14 cellular contexts compared by ENCODE assay signal in the genomic region with DNA sequence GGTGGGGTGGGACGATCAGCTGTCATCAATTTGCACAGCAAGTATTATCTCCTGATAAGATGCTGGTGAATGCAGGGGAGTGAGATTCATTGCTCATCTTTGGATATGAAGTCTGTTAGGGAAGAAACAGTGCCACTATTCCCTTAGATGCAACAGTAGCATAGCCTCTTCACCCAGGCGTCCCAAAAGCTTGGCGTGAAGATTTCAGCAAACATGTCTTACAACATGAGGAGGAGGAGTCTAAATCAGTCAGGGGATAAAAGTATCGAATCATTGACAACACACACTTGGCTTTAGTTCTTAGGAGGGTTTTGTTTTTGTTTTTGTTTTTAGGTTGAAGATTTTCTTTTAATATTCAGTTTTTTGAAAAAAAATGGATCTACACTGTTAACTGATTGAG. TPM values are rescaled to one million over a fixed set of nuclear protein-coding genes. Genes with fewer than 3 reads are reported as not detected.
DNase-seq lines count a peak whose midpoint lies in the region; ATAC-seq and TF ChIP-seq lines count a peak whose summit lies in the region.
"Had no signal": no experiment of that assay in that cellular context is flagged by ENCODE, and none has a peak within 500 bp of the region (broad histone marks: within the 10 kb centered on the region; RNA-seq: fewer than 3 reads in every experiment).

No MANE protein-coding gene starts in this region.

- H3K4me3 Mint-ChIP-seq in natural killer cell: no peak overlapping the region
- H3K4me3 Mint-ChIP-seq in natural killer cell treated with Interleukin-12 subunit alpha and Interleukin-12 subunit beta and Interleukin-15 and Interleukin-18, amount 100 ng/mL, for 72 hours: no peak overlapping the region
- no peak overlapping the region for H3K4me3 Mint-ChIP-seq in central memory CD8-positive, alpha-beta T cell
- H3K4me3 Mint-ChIP-seq in CD4-positive, alpha-beta T cell: no peak overlapping the region
- H3K4me3 Mint-ChIP-seq: B cell; CD4-positive, CD25-positive, alpha-beta regulatory T cell; H9 had no signal

- no peaks in the 10 kb centered on the region for H3K36me3 Mint-ChIP-seq in natural killer cell
- H3K36me3 Mint-ChIP-seq in natural killer cell treated with Interleukin-12 subunit alpha and Interleukin-12 subunit beta and Interleukin-15 and Interleukin-18, amount 100 ng/mL, for 72 hours: peaks cover 5% of the 10 kb centered on the region
- H3K36me3 Mint-ChIP-seq in central memory CD8-positive, alpha-beta T cell (ENCODE audit: insufficient read depth): peaks cover 16% of the 10 kb centered on the region
- peaks cover 48% of the 10 kb centered on the region for H3K36me3 Mint-ChIP-seq in CD4-positive, alpha-beta T cell (ENCODE audit: low read depth)

- no peak for ATAC-seq in natural killer cell
- no peak for ATAC-seq in natural killer cell treated with Interleukin-12 subunit alpha and Interleukin-12 subunit beta and Interleukin-15 and Interleukin-18, amount 100 ng/mL, for 72 hours
- no peak for ATAC-seq in central memory CD8-positive, alpha-beta T cell (replicated peaks; ENCODE audit: extremely low read depth, poor library complexity, severe bottlenecking)
- peak; percentile 63 for ATAC-seq in left lobe of liver
- ATAC-seq in left cardiac atrium: no peak
- no peak for ATAC-seq in CD4-positive, alpha-beta T cell (ENCODE audit: poor library complexity)

- CTCF ChIA-PET in CD4-positive, alpha-beta T cell (lab: Charles Lee): no interaction called here

- H3K27ac ChIP-seq in neutrophil (peak overlapping the region; percentile 62), esophagus squamous epithelium (no peak overlapping the region)
- H3K27ac ChIP-seq in CD4-positive, alpha-beta T cell (ENCODE audit: low read depth, low read length): no peak overlapping the region
- H3K27ac ChIP-seq: BLaER1 treated with 17β-estradiol and CSF1 and Interleukin-3, amounts not matched to agents 10 nM and 100 nM had no signal

- no peak for TF ChIP-seq CTCF in natural killer cell (IDR thresholded peaks at IDR 0.05)
- TF ChIP-seq CTCF in neutrophil (IDR thresholded peaks at IDR 0.05): no peak
- TF ChIP-seq CTCF in esophagus squamous epithelium (IDR thresholded peaks at IDR 0.05): no peak
- no peak for TF ChIP-seq CTCF in CD4-positive, alpha-beta T cell (IDR thresholded peaks at IDR 0.05)

- H3K4me1 Mint-ChIP-seq in natural killer cell: peaks cover 58 to 62% of the 10 kb centered on the region in 2 donors
- H3K4me1 Mint-ChIP-seq in natural killer cell treated with Interleukin-12 subunit alpha and Interleukin-12 subunit beta and Interleukin-15 and Interleukin-18, amount 100 ng/mL, for 72 hours (ENCODE audit: low read depth in 2 of 2): peaks cover 29 to 30% of the 10 kb centered on the region in 2 donors
- peaks cover 46% of the 10 kb centered on the region for H3K4me1 Mint-ChIP-seq in central memory CD8-positive, alpha-beta T cell
- peaks cover 23% of the 10 kb centered on the region for H3K4me1 Mint-ChIP-seq in CD4-positive, alpha-beta T cell (ENCODE audit: low read depth)
- H3K4me1 Mint-ChIP-seq: H9 had no signal

- H3K9me3 ChIP-seq in neutrophil: no peaks in the 10 kb centered on the region
- no peaks in the 10 kb centered on the region for H3K9me3 ChIP-seq in esophagus squamous epithelium
- no peaks in the 10 kb centered on the region for H3K9me3 ChIP-seq in CD4-positive, alpha-beta T cell (ENCODE audit: control insufficient read depth, low read length)
- H3K9me3 ChIP-seq: BLaER1 treated with 17β-estradiol and CSF1 and Interleukin-3, amounts not matched to agents 10 nM and 100 nM had no signal

- no peaks in the 10 kb centered on the region for H3K9me3 Mint-ChIP-seq in natural killer cell
- H3K9me3 Mint-ChIP-seq in natural killer cell treated with Interleukin-12 subunit alpha and Interleukin-12 subunit beta and Interleukin-15 and Interleukin-18, amount 100 ng/mL, for 72 hours: no peaks in the 10 kb centered on the region
- H3K9me3 Mint-ChIP-seq in central memory CD8-positive, alpha-beta T cell: no peaks in the 10 kb centered on the region
- no peaks in the 10 kb centered on the region for H3K9me3 Mint-ChIP-seq in CD4-positive, alpha-beta T cell
- H3K9me3 Mint-ChIP-seq: CD4-positive, CD25-positive, alpha-beta regulatory T cell; H9 had no signal

- H3K27ac Mint-ChIP-seq in natural killer cell: peak overlapping the region; percentile 5 to 21
- H3K27ac Mint-ChIP-seq in natural killer cell treated with Interleukin-12 subunit alpha and Interleukin-12 subunit beta and Interleukin-15 and Interleukin-18, amount 100 ng/mL, for 72 hours: no peak overlapping the region
- peak overlapping the region; percentile 14 for H3K27ac Mint-ChIP-seq in central memory CD8-positive, alpha-beta T cell (ENCODE audit: low read depth)
- no peak overlapping the region for H3K27ac Mint-ChIP-seq in CD4-positive, alpha-beta T cell
- H3K27ac Mint-ChIP-seq: B cell; CD4-positive, CD25-positive, alpha-beta regulatory T cell; H9 had no signal

- H3K4me3 ChIP-seq in neutrophil (ENCODE audit: low read depth in 1 of 2, low read length in 1 of 2) (no peak overlapping the region), esophagus squamous epithelium (no peak overlapping the region)
- H3K4me3 ChIP-seq: BLaER1 treated with 17β-estradiol and CSF1 and Interleukin-3, amounts not matched to agents 10 nM and 100 nM had no signal

- TF ChIP-seq POLR2A in esophagus squamous epithelium (IDR thresholded peaks at IDR 0.05): no peak

- no peak for DNase-seq in natural killer cell
- no peak for DNase-seq in natural killer cell treated with Interleukin-12 subunit alpha and Interleukin-12 subunit beta and Interleukin-15 and Interleukin-18, amount 100 ng/mL, for 72 hours (ENCODE audit: low spot score)
- DNase-seq in central memory CD8-positive, alpha-beta T cell (ENCODE audit: low spot score in 2 of 2): no peak
- no peak for DNase-seq in left lobe of liver (ENCODE audit: low spot score)
- DNase-seq in esophagus squamous epithelium (lab: John Stamatoyannopoulos, UW): no peak
- DNase-seq in left cardiac atrium: no peak
- DNase-seq in CD4-positive, alpha-beta T cell: no peak
- DNase-seq: Calu3; CD4-positive, CD25-positive, alpha-beta regulatory T cell; DMS 273 treated with DMSO at 0.1 percent for 48 hours; H9 had no signal

- H3K27me3 Mint-ChIP-seq in natural killer cell (ENCODE audit: low read depth in 2 of 2): no peaks in the 10 kb centered on the region
- H3K27me3 Mint-ChIP-seq in natural killer cell treated with Interleukin-12 subunit alpha and Interleukin-12 subunit beta and Interleukin-15 and Interleukin-18, amount 100 ng/mL, for 72 hours: no peaks in the 10 kb centered on the region
- H3K27me3 Mint-ChIP-seq in central memory CD8-positive, alpha-beta T cell: no peaks in the 10 kb centered on the region
- H3K27me3 Mint-ChIP-seq in CD4-positive, alpha-beta T cell: no peaks in the 10 kb centered on the region
- H3K27me3 Mint-ChIP-seq: B cell; CD4-positive, CD25-positive, alpha-beta regulatory T cell had no signal

- POLR2A ChIA-PET in CD4-positive, alpha-beta T cell (lab: Charles Lee): no interaction called here

- peaks cover 50% of the 10 kb centered on the region for H3K36me3 ChIP-seq in neutrophil
- no peaks in the 10 kb centered on the region for H3K36me3 ChIP-seq in esophagus squamous epithelium

- H3K27me3 ChIP-seq in neutrophil (no peaks in the 10 kb centered on the region), esophagus squamous epithelium (no peaks in the 10 kb centered on the region)
- H3K27me3 ChIP-seq in CD4-positive, alpha-beta T cell (ENCODE audit: control insufficient read depth, insufficient read depth, low read length): no peaks in the 10 kb centered on the region
- H3K27me3 ChIP-seq: BLaER1 treated with 17β-estradiol and CSF1 and Interleukin-3, amounts not matched to agents 10 nM and 100 nM had no signal

- 74 to 83% methylated on average over 4 of the region's 4 CpGs for whole genome bisulfite sequencing in esophagus squamous epithelium, 2 donors

- peaks cover 42 to 51% of the 10 kb centered on the region in 2 experiments for H3K4me1 ChIP-seq in neutrophil (ENCODE audit: control insufficient read depth in 1 of 2, insufficient read depth in 1 of 2, low read depth in 1 of 2, low read length in 1 of 2)
- peaks cover 0 to 30% (median 8%) of the 10 kb centered on the region in 3 donors for H3K4me1 ChIP-seq in esophagus squamous epithelium

- intact Hi-C loops in natural killer cell (cut with micrococcal nuclease): no loop called here
- intact Hi-C loops in esophagus squamous epithelium (cut with DNase I): no loop called here
- intact Hi-C loops in left cardiac atrium (cut with DNase I): no loop called here
- intact Hi-C loops in CD4-positive, alpha-beta T cell (cut with DNase I, micrococcal nuclease): no loop called here

RNA-seq across cellular contexts. Expression of a gene that starts 26.5 kb away (rescaled TPM):
- total RNA-seq in natural killer cell: 10 to 100 TPM; 31.1 to 45.6 (median 40.8) TPM
- total RNA-seq in natural killer cell treated with Interleukin-12 subunit alpha and Interleukin-12 subunit beta and Interleukin-15 and Interleukin-18, amount 100 ng/mL, for 72 hours: 10 to 100 TPM; 19.8 to 31.8 TPM
- 22.3 TPM for total RNA-seq in left lobe of liver
- total RNA-seq in esophagus squamous epithelium: 10 to 100 TPM; 26.3 to 36.3 (median 30.6) TPM
- total RNA-seq in left cardiac atrium: 10 to 100 TPM; 15.1 to 15.4 TPM
- 10 to 100 TPM; 10.1 to 10.3 TPM for total RNA-seq in CD4-positive, alpha-beta T cell

Comparison
In these comparisons a context has a peak if more than half of its experiments do, and no peak if none do; other contexts are left out.
1. H3K27ac Mint-ChIP-seq: peak in natural killer cell (2 of 2) and central memory CD8-positive, alpha-beta T cell (single experiment); none in natural killer cell treated with Interleukin-12 subunit alpha and Interleukin-12 subunit beta and Interleukin-15 and Interleukin-18, amount 100 ng/mL, for 72 hours (0 of 2) and CD4-positive, alpha-beta T cell (single experiment).